ENCODE assay signal across 1 cellular context in the genomic region with DNA sequence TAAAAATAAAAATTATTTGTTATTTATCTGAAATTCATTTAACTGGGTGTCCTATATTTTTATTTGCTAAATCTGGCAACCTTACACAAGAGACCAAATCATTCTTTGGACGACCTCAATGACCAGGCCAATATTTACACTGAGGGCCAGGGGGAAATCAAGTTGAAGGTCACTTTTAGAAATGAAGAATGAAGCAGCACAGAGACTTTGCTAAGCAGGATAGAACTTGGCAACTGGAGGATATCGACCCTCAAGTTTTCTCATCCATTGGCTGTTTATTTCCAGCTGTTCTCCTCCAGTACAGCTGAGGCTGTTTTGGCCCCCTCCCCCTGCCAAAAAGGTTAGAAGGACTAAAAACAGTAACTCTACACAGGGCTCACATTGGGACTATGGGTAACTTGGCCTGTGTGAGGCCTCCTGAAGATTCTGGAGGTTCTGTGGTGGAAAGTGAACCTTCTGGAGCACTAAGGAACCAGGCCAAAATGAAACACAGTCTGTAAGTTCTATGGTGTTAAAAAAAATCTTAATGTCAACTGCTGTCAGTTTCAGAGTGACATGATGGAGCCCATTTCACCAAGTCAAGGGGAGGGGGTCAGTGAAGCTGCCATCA.
TF ChIP-seq lines count a peak whose summit lies in the region.

No MANE protein-coding gene starts in this region.

TF ChIP-seq in HepG2, 621 proteins besides CTCF, POLR2A, EP300 and RAD21 (continued from another document and continues in another):
- TF ChIP-seq, protein P1, sequence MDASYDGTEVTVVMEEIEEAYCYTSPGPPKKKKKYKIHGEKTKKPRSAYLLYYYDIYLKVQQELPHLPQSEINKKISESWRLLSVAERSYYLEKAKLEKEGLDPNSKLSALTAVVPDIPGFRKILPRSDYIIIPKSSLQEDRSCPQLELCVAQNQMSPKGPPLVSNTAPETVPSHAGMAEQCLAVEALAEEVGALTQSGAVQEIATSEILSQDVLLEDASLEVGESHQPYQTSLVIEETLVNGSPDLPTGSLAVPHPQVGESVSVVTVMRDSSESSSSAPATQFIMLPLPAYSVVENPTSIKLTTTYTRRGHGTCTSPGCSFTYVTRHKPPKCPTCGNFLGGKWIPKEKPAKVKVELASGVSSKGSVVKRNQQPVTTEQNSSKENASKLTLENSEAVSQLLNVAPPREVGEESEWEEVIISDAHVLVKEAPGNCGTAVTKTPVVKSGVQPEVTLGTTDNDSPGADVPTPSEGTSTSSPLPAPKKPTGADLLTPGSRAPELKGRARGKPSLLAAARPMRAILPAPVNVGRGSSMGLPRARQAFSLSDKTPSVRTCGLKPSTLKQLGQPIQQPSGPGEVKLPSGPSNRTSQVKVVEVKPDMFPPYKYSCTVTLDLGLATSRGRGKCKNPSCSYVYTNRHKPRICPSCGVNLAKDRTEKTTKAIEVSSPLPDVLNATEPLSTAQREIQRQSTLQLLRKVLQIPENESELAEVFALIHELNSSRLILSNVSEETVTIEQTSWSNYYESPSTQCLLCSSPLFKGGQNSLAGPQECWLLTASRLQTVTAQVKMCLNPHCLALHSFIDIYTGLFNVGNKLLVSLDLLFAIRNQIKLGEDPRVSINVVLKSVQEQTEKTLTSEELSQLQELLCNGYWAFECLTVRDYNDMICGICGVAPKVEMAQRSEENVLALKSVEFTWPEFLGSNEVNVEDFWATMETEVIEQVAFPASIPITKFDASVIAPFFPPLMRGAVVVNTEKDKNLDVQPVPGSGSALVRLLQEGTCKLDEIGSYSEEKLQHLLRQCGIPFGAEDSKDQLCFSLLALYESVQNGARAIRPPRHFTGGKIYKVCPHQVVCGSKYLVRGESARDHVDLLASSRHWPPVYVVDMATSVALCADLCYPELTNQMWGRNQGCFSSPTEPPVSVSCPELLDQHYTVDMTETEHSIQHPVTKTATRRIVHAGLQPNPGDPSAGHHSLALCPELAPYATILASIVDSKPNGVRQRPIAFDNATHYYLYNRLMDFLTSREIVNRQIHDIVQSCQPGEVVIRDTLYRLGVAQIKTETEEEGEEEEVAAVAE (CRISPR knock-in tag; IDR thresholded peaks at IDR 0.05; ENCODE audit: borderline replicate concordance), result 0 out of 2 replicates have a peak, but pooled peaks have one; percentile 58
- no peak for TF ChIP-seq AKAP8 (CRISPR knock-in tag; IDR thresholded peaks at IDR 0.05)
- TF ChIP-seq, protein P2, sequence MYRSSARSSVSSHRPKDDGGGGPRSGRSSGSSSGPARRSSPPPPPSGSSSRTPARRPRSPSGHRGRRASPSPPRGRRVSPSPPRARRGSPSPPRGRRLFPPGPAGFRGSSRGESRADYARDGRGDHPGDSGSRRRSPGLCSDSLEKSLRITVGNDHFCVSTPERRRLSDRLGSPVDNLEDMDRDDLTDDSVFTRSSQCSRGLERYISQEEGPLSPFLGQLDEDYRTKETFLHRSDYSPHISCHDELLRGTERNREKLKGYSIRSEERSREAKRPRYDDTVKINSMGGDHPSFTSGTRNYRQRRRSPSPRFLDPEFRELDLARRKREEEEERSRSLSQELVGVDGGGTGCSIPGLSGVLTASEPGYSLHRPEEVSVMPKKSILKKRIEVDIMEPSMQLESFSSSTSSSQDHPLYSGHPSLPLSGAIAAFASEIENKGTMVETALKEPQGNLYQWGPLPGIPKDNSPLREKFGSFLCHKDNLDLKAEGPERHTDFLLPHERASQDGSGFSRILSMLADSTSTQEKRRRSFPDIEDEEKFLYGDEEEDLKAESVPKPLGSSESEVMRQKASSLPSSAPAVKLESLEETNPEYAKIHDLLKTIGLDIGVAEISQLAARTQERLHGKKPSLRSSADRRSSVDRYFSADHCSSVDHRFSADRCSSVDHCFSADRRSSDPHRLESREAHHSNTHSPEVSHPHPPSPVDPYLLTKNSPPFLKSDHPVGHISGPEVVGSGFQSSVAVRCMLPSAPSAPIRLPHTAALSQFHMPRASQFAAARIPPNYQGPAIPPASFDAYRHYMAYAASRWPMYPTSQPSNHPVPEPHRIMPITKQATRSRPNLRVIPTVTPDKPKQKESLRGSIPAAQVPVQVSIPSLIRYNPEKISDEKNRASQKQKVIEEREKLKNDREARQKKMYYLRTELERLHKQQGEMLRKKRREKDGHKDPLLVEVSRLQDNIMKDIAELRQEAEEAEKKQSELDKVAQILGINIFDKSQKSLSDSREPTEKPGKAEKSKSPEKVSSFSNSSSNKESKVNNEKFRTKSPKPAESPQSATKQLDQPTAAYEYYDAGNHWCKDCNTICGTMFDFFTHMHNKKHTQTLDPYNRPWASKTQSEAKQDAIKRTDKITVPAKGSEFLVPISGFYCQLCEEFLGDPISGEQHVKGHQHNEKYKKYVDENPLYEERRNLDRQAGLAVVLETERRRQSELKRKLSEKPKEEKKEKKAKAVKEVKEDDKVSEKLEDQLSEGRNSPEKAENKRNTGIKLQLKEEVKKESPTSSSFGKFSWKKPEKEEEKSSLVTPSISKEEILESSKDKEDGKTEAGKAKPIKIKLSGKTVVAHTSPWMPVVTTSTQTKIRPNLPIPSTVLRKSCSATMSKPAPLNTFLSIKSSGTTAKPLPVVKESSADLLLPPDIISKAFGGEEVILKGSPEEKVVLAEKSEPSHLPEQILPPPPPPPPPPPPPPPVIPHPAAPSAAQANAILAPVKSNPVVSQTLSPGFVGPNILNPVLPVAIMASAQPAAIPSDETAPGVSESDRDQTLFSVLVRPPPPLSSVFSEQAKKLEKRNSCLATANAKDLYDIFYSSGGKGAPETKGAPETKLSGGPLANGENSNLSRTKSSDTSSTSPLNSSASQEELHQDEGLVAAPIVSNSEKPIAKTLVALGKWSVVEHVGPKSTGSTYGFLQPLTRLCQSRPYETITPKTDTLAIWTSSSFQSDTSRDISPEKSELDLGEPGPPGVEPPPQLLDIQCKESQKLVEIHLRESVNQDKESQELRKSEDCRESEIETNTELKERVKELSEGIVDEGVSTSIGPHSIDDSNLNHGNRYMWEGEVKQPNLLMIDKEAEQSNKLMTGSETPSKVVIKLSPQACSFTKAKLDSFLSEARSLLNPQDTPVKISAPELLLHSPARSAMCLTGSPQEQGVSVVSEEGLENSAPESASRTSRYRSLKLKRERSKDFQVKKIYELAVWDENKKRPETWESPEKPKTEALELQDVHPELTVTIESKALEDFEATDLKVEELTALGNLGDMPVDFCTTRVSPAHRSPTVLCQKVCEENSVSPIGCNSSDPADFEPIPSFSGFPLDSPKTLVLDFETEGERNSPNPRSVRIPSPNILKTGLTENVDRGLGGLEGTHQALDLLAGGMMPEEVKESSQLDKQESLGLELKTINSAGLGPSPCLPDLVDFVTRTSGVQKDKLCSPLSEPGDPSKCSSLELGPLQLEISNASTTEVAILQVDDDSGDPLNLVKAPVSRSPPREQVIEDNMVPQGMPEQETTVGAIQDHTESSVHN (CRISPR knock-in tag; IDR thresholded peaks at IDR 0.05), result no peak
- TF ChIP-seq, protein P3, sequence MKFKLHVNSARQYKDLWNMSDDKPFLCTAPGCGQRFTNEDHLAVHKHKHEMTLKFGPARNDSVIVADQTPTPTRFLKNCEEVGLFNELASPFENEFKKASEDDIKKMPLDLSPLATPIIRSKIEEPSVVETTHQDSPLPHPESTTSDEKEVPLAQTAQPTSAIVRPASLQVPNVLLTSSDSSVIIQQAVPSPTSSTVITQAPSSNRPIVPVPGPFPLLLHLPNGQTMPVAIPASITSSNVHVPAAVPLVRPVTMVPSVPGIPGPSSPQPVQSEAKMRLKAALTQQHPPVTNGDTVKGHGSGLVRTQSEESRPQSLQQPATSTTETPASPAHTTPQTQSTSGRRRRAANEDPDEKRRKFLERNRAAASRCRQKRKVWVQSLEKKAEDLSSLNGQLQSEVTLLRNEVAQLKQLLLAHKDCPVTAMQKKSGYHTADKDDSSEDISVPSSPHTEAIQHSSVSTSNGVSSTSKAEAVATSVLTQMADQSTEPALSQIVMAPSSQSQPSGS (CRISPR knock-in tag; IDR thresholded peaks at IDR 0.05), result peak; percentile 70; the same call in 1 of the 2 replicates
- TF ChIP-seq SAFB2 (CRISPR knock-in tag; IDR thresholded peaks at IDR 0.05; ENCODE audit: borderline replicate concordance, low read depth), result no peak; the same call in 1 of the 2 replicates
- peak; percentile 59; the same call in 1 of the 2 replicates for TF ChIP-seq ETV5 (CRISPR knock-in tag; IDR thresholded peaks at IDR 0.05; ENCODE audit: borderline replicate concordance)
- no peak for TF ChIP-seq ZNF839 (CRISPR knock-in tag; IDR thresholded peaks at IDR 0.05; ENCODE audit: borderline replicate concordance)
- no peak for TF ChIP-seq MAF1 (CRISPR knock-in tag; IDR thresholded peaks at IDR 0.05; ENCODE audit: borderline replicate concordance)
- peak; percentile 17 for TF ChIP-seq XRCC5 (optimal IDR thresholded peaks at IDR 0.05; ENCODE audit: low read length)
- TF ChIP-seq, protein P4, sequence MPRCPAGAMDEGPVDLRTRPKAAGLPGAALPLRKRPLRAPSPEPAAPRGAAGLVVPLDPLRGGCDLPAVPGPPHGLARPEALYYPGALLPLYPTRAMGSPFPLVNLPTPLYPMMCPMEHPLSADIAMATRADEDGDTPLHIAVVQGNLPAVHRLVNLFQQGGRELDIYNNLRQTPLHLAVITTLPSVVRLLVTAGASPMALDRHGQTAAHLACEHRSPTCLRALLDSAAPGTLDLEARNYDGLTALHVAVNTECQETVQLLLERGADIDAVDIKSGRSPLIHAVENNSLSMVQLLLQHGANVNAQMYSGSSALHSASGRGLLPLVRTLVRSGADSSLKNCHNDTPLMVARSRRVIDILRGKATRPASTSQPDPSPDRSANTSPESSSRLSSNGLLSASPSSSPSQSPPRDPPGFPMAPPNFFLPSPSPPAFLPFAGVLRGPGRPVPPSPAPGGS (CRISPR knock-in tag; IDR thresholded peaks at IDR 0.05), result no peak
- TF ChIP-seq HDAC6 (IDR thresholded peaks at IDR 0.05; ENCODE audit: low read depth, low read length), result no peak
- no peak for TF ChIP-seq MYC (CRISPR knock-in tag; IDR thresholded peaks at IDR 0.05; ENCODE audit: borderline replicate concordance)
- no peak for TF ChIP-seq ARNT2 (CRISPR knock-in tag; IDR thresholded peaks at IDR 0.05; ENCODE audit: low read depth)
- TF ChIP-seq TARDBP (CRISPR knock-in tag; IDR thresholded peaks at IDR 0.05), result peak; percentile 77
- TF ChIP-seq, protein P5, sequence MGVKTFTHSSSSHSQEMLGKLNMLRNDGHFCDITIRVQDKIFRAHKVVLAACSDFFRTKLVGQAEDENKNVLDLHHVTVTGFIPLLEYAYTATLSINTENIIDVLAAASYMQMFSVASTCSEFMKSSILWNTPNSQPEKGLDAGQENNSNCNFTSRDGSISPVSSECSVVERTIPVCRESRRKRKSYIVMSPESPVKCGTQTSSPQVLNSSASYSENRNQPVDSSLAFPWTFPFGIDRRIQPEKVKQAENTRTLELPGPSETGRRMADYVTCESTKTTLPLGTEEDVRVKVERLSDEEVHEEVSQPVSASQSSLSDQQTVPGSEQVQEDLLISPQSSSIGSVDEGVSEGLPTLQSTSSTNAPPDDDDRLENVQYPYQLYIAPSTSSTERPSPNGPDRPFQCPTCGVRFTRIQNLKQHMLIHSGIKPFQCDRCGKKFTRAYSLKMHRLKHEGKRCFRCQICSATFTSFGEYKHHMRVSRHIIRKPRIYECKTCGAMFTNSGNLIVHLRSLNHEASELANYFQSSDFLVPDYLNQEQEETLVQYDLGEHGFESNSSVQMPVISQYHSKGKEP (CRISPR knock-in tag; IDR thresholded peaks at IDR 0.05), result no peak
- TF ChIP-seq, protein P6, sequence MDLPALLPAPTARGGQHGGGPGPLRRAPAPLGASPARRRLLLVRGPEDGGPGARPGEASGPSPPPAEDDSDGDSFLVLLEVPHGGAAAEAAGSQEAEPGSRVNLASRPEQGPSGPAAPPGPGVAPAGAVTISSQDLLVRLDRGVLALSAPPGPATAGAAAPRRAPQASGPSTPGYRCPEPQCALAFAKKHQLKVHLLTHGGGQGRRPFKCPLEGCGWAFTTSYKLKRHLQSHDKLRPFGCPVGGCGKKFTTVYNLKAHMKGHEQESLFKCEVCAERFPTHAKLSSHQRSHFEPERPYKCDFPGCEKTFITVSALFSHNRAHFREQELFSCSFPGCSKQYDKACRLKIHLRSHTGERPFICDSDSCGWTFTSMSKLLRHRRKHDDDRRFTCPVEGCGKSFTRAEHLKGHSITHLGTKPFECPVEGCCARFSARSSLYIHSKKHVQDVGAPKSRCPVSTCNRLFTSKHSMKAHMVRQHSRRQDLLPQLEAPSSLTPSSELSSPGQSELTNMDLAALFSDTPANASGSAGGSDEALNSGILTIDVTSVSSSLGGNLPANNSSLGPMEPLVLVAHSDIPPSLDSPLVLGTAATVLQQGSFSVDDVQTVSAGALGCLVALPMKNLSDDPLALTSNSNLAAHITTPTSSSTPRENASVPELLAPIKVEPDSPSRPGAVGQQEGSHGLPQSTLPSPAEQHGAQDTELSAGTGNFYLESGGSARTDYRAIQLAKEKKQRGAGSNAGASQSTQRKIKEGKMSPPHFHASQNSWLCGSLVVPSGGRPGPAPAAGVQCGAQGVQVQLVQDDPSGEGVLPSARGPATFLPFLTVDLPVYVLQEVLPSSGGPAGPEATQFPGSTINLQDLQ (CRISPR knock-in tag; IDR thresholded peaks at IDR 0.05), result no peak
- peak; percentile 97 for TF ChIP-seq RXRB (CRISPR knock-in tag; IDR thresholded peaks at IDR 0.05; ENCODE audit: borderline replicate concordance)
- TF ChIP-seq ZNF615 (CRISPR knock-in tag; IDR thresholded peaks at IDR 0.05; ENCODE audit: borderline replicate concordance), result no peak
- peak; percentile 98 for TF ChIP-seq TBL1XR1 (IDR thresholded peaks at IDR 0.05; ENCODE audit: borderline replicate concordance, low read length, partially characterized antibody)
- peak; percentile 78 for TF ChIP-seq SAP130 (CRISPR knock-in tag; IDR thresholded peaks at IDR 0.05; ENCODE audit: low read depth)
- TF ChIP-seq HNRNPUL1 (IDR thresholded peaks at IDR 0.05; ENCODE audit: low read depth, low read length), result no peak
- no peak for TF ChIP-seq ZNF737 (CRISPR knock-in tag; IDR thresholded peaks at IDR 0.05; ENCODE audit: borderline replicate concordance)
- TF ChIP-seq ZNF484 (CRISPR knock-in tag; IDR thresholded peaks at IDR 0.05; ENCODE audit: borderline replicate concordance, low read depth), result no peak
- no peak for TF ChIP-seq ZFP62 (CRISPR knock-in tag; IDR thresholded peaks at IDR 0.05)
- TF ChIP-seq ZNF34 (CRISPR knock-in tag; IDR thresholded peaks at IDR 0.05; ENCODE audit: borderline replicate concordance), result no peak
- TF ChIP-seq REL (CRISPR knock-in tag; conservative IDR thresholded peaks at IDR 0.05), result no peak
- TF ChIP-seq YEATS4 (CRISPR knock-in tag; IDR thresholded peaks at IDR 0.05; ENCODE audit: borderline replicate concordance), result peak; percentile 49; the same call in 1 of the 2 replicates
- peak; percentile 61; the same call in 1 of the 2 replicates for TF ChIP-seq CEBPB (IDR thresholded peaks at IDR 0.05; ENCODE audit: borderline replicate concordance, low read depth, low read length)
- no peak for TF ChIP-seq MTA1 (CRISPR knock-in tag; IDR thresholded peaks at IDR 0.05; ENCODE audit: borderline replicate concordance)
- TF ChIP-seq ZNF562 (CRISPR knock-in tag; IDR thresholded peaks at IDR 0.05; ENCODE audit: borderline replicate concordance), result no peak
- no peak for TF ChIP-seq NFE2L1 (CRISPR knock-in tag; IDR thresholded peaks at IDR 0.05; ENCODE audit: borderline replicate concordance)
- TF ChIP-seq TBX3 (IDR thresholded peaks at IDR 0.05; ENCODE audit: borderline replicate concordance), result peak; percentile 48; the same call in 1 of the 2 replicates
- TF ChIP-seq HMG20A (CRISPR knock-in tag; IDR thresholded peaks at IDR 0.05; ENCODE audit: borderline replicate concordance), result peak; percentile 99
- TF ChIP-seq KAT2B (IDR thresholded peaks at IDR 0.05; ENCODE audit: borderline replicate concordance, low read depth, low read length), result no peak
- peak; percentile 71; the same call in 1 of the 2 replicates for TF ChIP-seq NKX3-1 (CRISPR knock-in tag; IDR thresholded peaks at IDR 0.05)
- TF ChIP-seq KDM5A (IDR thresholded peaks at IDR 0.05; ENCODE audit: borderline replicate concordance, low read length), result no peak
